ENCODE assay signal across 7 cellular contexts in genomic region chr18:42532119-42532518, GRCh38.
"Had no signal": no experiment of that assay in that cellular context is flagged by ENCODE, and none has a peak within 500 bp of the region (broad histone marks: within the 10 kb centered on the region; RNA-seq: fewer than 3 reads in every experiment).

No MANE protein-coding gene starts in this region.

- H3K36me3 ChIP-seq: HAP-1 had no signal

- H3K9me3 Mint-ChIP-seq: GM23338, IgD-negative memory B cell had no signal

- H3K27ac Mint-ChIP-seq: GM23338, HFFc6, IgD-negative memory B cell had no signal

- H3K4me1 Mint-ChIP-seq: IgD-negative memory B cell had no signal

- H3K36me3 Mint-ChIP-seq: IgD-negative memory B cell had no signal

- H3K27me3 Mint-ChIP-seq: IgD-negative memory B cell had no signal

- H3K4me3 ChIP-seq: GM23338, HAP-1 had no signal

- H3K4me3 Mint-ChIP-seq: GM23338, HFFc6, IgD-negative memory B cell had no signal

- DNase-seq: H7, HFFc6, KBM-7 had no signal

- H3K27ac ChIP-seq: HL-60 had no signal
